In the genomic region with DNA sequence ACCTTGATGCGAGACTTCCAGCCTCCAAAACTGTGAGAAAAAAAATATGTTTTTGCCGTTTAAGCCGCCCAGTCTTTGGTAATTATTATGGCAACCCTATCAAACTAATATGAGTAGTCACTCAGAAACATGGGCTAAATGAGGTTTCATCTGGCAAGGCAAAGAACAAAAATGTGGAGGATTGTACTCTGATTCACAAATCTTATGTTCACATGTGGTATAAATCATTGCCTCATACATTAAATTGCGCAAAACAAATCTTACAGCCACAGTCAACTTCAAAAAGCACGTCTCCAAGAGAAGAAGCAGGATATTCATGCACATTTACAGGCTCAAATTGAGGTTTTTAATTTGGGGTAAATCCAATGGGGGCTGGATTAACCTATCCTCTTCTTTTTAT, we compare ENCODE assay signal across 27 cellular contexts.
"Had no signal": no experiment of that assay in that cellular context is flagged by ENCODE, and none has a peak within 500 bp of the region (broad histone marks: within the 10 kb centered on the region; RNA-seq: fewer than 3 reads in every experiment).

No MANE protein-coding gene starts in this region.

- H3K79me2 ChIP-seq: hepatocyte had no signal

- H3K9me3 ChIP-seq: colonic mucosa, esophagus squamous epithelium, gastroesophageal sphincter had no signal

- H3K4me2 ChIP-seq: hepatocyte had no signal

- H3K4me1 ChIP-seq: colonic mucosa, esophagus squamous epithelium, gastroesophageal sphincter, heart right ventricle had no signal

- H2AFZ ChIP-seq: hepatocyte had no signal

- ATAC-seq: activated CD4-positive, CD25-positive, alpha-beta regulatory T cell treated with anti-CD3 and anti-CD28 coated beads, Interleukin-2, amount 50 U/mL, for 24 hours; activated CD8-positive, alpha-beta T cell treated with anti-CD3 and anti-CD28 coated beads for 36 hours; activated T-cell treated with anti-CD3 and anti-CD28 coated beads, Interleukin-2, amount 50 U/mL, for 4 hours; activated T-helper 17 cell treated with anti-CD3 and anti-CD28 coated beads, Interleukin-2, amount 50 U/mL, for 72 hours; gastroesophageal sphincter; heart right ventricle had no signal

- H3K4me3 ChIP-seq: colonic mucosa, esophagus squamous epithelium, gastroesophageal sphincter, heart right ventricle, hepatocyte had no signal

- H3K27ac ChIP-seq: brain microvascular endothelial cell, colonic mucosa, epithelial cell of prostate, esophagus squamous epithelium, gastroesophageal sphincter, heart right ventricle, hepatocyte, WERI-Rb-1 had no signal

- H3K27me3 ChIP-seq: brain microvascular endothelial cell, colonic mucosa, esophagus squamous epithelium, gastroesophageal sphincter, heart right ventricle, hepatocyte had no signal

- H3K36me3 ChIP-seq: brain microvascular endothelial cell, colonic mucosa, esophagus squamous epithelium, gastroesophageal sphincter, heart right ventricle, WERI-Rb-1 had no signal

- DNase-seq: activated B cell treated with CpG ODN at 0.5 μM for 24 hours; activated CD4-positive, alpha-beta T cell treated with anti-CD3 and anti-CD28 coated beads for 48 hours; activated CD4-positive, alpha-beta T cell treated with anti-CD3 and anti-CD28 coated beads, Interleukin-2, amount 50 U/mL, for 1 hour; activated CD4-positive, alpha-beta T cell treated with anti-CD3 and anti-CD28 coated beads, Interleukin-2, amount 50 U/mL, for 48 hours; activated CD8-positive, alpha-beta memory T cell treated with anti-CD3 and anti-CD28 coated beads for 24 hours; activated CD8-positive, alpha-beta T cell treated with anti-CD3 and anti-CD28 coated beads for 36 hours; activated effector memory CD4-positive, alpha-beta T cell treated with Interleukin-2 at 50 U/mL for 16 hours; activated gamma-delta T cell treated with Interleukin-2 at 50 U/mL for 16 hours; activated naive CD4-positive, alpha-beta T cell treated with anti-CD3 and anti-CD28 coated beads, Interleukin-2, amount 50 U/mL, for 16 hours; activated naive CD4-positive, alpha-beta T cell treated with Interleukin-2 at 50 U/mL for 16 hours; activated T-cell treated with anti-CD3 and anti-CD28 coated beads, Interleukin-2, amount 50 U/mL, for 4 hours; amniotic stem cell; anterior cingulate cortex; brain microvascular endothelial cell; caudate nucleus; colonic mucosa; effector CD8-positive, alpha-beta T cell; esophagus squamous epithelium; foreskin melanocyte; heart right ventricle; T-helper 9 cell; WERI-Rb-1 had no signal
